8 cellular contexts compared by ENCODE assay signal in genomic region chr9:22452415-22453010, GRCh38. TPM values are rescaled to one million over a fixed set of nuclear protein-coding genes. Genes with fewer than 3 reads are reported as not detected.
DNase-seq lines count a peak whose midpoint lies in the region; ATAC-seq and TF ChIP-seq lines count a peak whose summit lies in the region.

No MANE protein-coding gene starts in this region.

- DNase-seq in DMS 273 (lab: John Stamatoyannopoulos, UW; ENCODE audit: unreplicated experiment) (peak; percentile 76), DMS 273 treated with DMSO at 0.1 percent for 48 hours (lab: John Stamatoyannopoulos, UW) (no peak), NCI-H748 treated with DMSO at 0.1 percent for 48 hours (lab: John Stamatoyannopoulos, UW) (peak; percentile 43), adipocyte (ENCODE audit: low read depth) (peak; percentile 83), kidney epithelial cell (ENCODE audit: low read depth) (no peak), NCI-H2029 (lab: John Stamatoyannopoulos, UW) (no peak)
- DNase-seq in stimulated activated CD8-positive, alpha-beta memory T cell treated with anti-CD3 and anti-CD28 coated beads, Interleukin-12 subunit alpha, Interleukin-12 subunit beta, amount 100 ng/mL, for 1 hour (ENCODE audit: low read depth): peak; percentile 22

- no peaks in the 10 kb centered on the region for H3K9me3 ChIP-seq in adipocyte (ENCODE audit: control insufficient read depth, low read length)

- peak; percentile 70 for ATAC-seq in HG02798 (IDR thresholded peaks at IDR 0.05; ENCODE audit: poor library complexity, unreplicated experiment)

- H3K4me3 ChIP-seq in adipocyte (ENCODE audit: low read length) (peak overlapping the region; percentile 59), kidney epithelial cell (ENCODE audit: low read depth, low read length) (no peak overlapping the region)

- H3K4me1 ChIP-seq in adipocyte (ENCODE audit: control insufficient read depth, insufficient read depth, low read length): peaks cover 20% of the 10 kb centered on the region

- no peaks in the 10 kb centered on the region for H3K27me3 ChIP-seq in adipocyte (replicated peaks; ENCODE audit: control insufficient read depth, insufficient read depth, low read length)
- H3K27me3 ChIP-seq in kidney epithelial cell (ENCODE audit: control insufficient read depth, insufficient read depth, low read length): no peaks in the 10 kb centered on the region

- H3K9ac ChIP-seq in adipocyte (ENCODE audit: low read length): peak overlapping the region; percentile 56

- H3K36me3 ChIP-seq in adipocyte (ENCODE audit: control insufficient read depth, insufficient read depth, low read length, severe bottlenecking) (peaks cover 6% of the 10 kb centered on the region), kidney epithelial cell (ENCODE audit: control insufficient read depth, insufficient read depth, low read length) (no peaks in the 10 kb centered on the region)

- peak; percentile 67 for TF ChIP-seq CTCF in kidney epithelial cell (IDR thresholded peaks at IDR 0.05; ENCODE audit: insufficient read depth, low read length, poor library complexity, severe bottlenecking)

RNA-seq across cellular contexts. Expression of gene DMRTA1, which starts 5.9 kb away (rescaled TPM):
- total RNA-seq in kidney epithelial cell: 0.92 and 1.1 TPM in 2 replicates

Comparison
In these comparisons a context has a peak if more than half of its experiments do, and no peak if none do; other contexts are left out.
1. DNase-seq: peak in DMS 273 (single experiment), NCI-H748 treated with DMSO at 0.1 percent for 48 hours (single experiment), adipocyte (single experiment) and stimulated activated CD8-positive, alpha-beta memory T cell treated with anti-CD3 and anti-CD28 coated beads, Interleukin-12 subunit alpha, Interleukin-12 subunit beta, amount 100 ng/mL, for 1 hour (single experiment); none in DMS 273 treated with DMSO at 0.1 percent for 48 hours (single experiment), kidney epithelial cell (single experiment) and NCI-H2029 (single experiment).